In the genomic region with DNA sequence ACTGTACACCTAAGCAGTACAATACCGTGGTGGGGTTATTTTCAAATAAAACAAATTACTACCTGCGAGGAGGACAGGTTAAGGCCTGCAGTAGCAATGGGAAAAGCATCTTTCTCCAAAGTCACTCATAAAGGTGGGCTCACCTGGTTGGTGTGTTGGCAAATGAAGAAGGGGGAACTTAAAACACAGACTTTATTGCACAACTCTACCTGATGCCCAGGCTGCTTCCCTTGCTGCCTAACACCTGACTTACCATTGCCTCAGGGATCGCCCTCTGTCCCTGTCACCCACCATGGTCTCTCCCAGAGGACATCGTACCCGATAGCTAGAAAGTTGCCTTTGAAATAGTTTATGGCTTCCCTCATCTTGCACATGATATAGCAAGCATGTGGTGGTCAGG, we compare ENCODE assay signal across 14 cellular contexts. TPM values are rescaled to one million over a fixed set of nuclear protein-coding genes. Genes with fewer than 3 reads are reported as not detected.
DNase-seq lines count a peak whose midpoint lies in the region; ATAC-seq, FAIRE-seq and TF ChIP-seq lines count a peak whose summit lies in the region.
"Had no signal": no experiment of that assay in that cellular context is flagged by ENCODE, and none has a peak within 500 bp of the region (broad histone marks: within the 10 kb centered on the region; RNA-seq: fewer than 3 reads in every experiment).

No MANE protein-coding gene starts in this region.

- no peak for TF ChIP-seq CTCF in GM12878 (IDR thresholded peaks at IDR 0.05 in 2 of 3, conservative IDR thresholded peaks at IDR 0.05 in 1 of 3; ENCODE audit: control insufficient read depth in 2 of 3, extremely low read depth in 1 of 3, insufficient read depth in 1 of 3, low read depth in 3 of 3, low read length in 3 of 3)
- TF ChIP-seq CTCF in osteocyte (IDR thresholded peaks at IDR 0.05): no peak
- TF ChIP-seq CTCF in GM13976 (IDR thresholded peaks at IDR 0.05; ENCODE audit: borderline replicate concordance, control extremely low read depth, extremely low read depth, insufficient read depth, missing control alignments): no peak
- no peak for TF ChIP-seq CTCF in transverse colon (IDR thresholded peaks at IDR 0.05)

- no peaks in the 10 kb centered on the region for H3K27me3 ChIP-seq in BLaER1 treated with 17β-estradiol and CSF1 and Interleukin-3, amounts not matched to agents 10 nM and 100 nM
- H3K27me3 ChIP-seq in GM23248 (replicated peaks; ENCODE audit: insufficient read depth) (no peaks in the 10 kb centered on the region), GM12878 (replicated peaks in 1 of 2; ENCODE audit: control insufficient read depth in 2 of 2, insufficient read depth in 2 of 2, low read length in 1 of 2) (no peaks in the 10 kb centered on the region), transverse colon (no peaks in the 10 kb centered on the region)
- H3K27me3 ChIP-seq: pancreas had no signal

- DNase-seq in GM23248 (no peak), GM12878 (ENCODE audit: low read depth, low spot score) (no peak), osteocyte (ENCODE audit: extremely low spot score, unreplicated experiment) (peak; percentile 7), GM13976 (ENCODE audit: low spot score) (no peak), transverse colon (no peak), globus pallidus (ENCODE audit: low spot score) (no peak)
- DNase-seq: C1 segment of cervical spinal cord; Kasumi-1; NCI-H187; NCI-H524; stimulated activated CD8-positive, alpha-beta memory T cell treated with anti-CD3 and anti-CD28 coated beads, Interleukin-4, amount 100 ng/mL, for 48 hours had no signal

- H3K36me3 ChIP-seq in BLaER1 treated with 17β-estradiol and CSF1 and Interleukin-3, amounts not matched to agents 10 nM and 100 nM: peaks cover 76 to 91% (median 88%) of the 10 kb centered on the region in 11 experiments
- H3K36me3 ChIP-seq in GM23248 (ENCODE audit: low read depth) (peaks cover 70% of the 10 kb centered on the region), GM12878 (ENCODE audit: control insufficient read depth in 2 of 2, insufficient read depth in 2 of 2, low read length in 1 of 2) (peaks cover 27 to 65% of the 10 kb centered on the region in 2 experiments), transverse colon (peaks cover 0 to 51% (median 29%) of the 10 kb centered on the region in 4 donors)

- peak overlapping the region in 10 of 11 experiments; percentile 94 to 99 (median 98); a peak in 20 of 22 replicates for H3K27ac ChIP-seq in BLaER1 treated with 17β-estradiol and CSF1 and Interleukin-3, amounts not matched to agents 10 nM and 100 nM
- H3K27ac ChIP-seq in GM23248 (peak overlapping the region; percentile 86), GM12878 (ENCODE audit: control insufficient read depth, insufficient read depth) (peak overlapping the region; percentile 96), transverse colon (no peak overlapping the region)

- no peak overlapping the region for H2AFZ ChIP-seq in GM23248
- H2AFZ ChIP-seq in GM12878 (ENCODE audit: control insufficient read depth, low read depth, low read length): no peak overlapping the region

- peaks cover 61% of the 10 kb centered on the region for H3K36me3 Mint-ChIP-seq in osteocyte (ENCODE audit: unreplicated experiment)

- H3K9ac ChIP-seq in BLaER1 treated with 17β-estradiol and CSF1 and Interleukin-3, amounts not matched to agents 10 nM and 100 nM: peak overlapping the region in 10 of 11 experiments; percentile 28 to 93 (median 88); a peak in 17 of 22 replicates
- H3K9ac ChIP-seq in GM23248 (no peak overlapping the region), GM12878 (ENCODE audit: control insufficient read depth, insufficient read depth, low read length) (no peak overlapping the region)

- no peak for ATAC-seq in GM12878

- H3K9me2 ChIP-seq in GM23248 (ENCODE audit: insufficient read depth): no peaks in the 10 kb centered on the region

- H4K20me1 ChIP-seq in BLaER1 treated with 17β-estradiol and CSF1 and Interleukin-3, amounts not matched to agents 10 nM and 100 nM: peaks cover 24 to 92% (median 29%) of the 10 kb centered on the region in 11 experiments; a peak in 21 of 22 replicates
- H4K20me1 ChIP-seq in GM23248 (ENCODE audit: insufficient read depth) (no peaks in the 10 kb centered on the region), GM12878 (ENCODE audit: control insufficient read depth, insufficient read depth) (no peaks in the 10 kb centered on the region)

- H3K4me1 Mint-ChIP-seq in osteocyte (ENCODE audit: unreplicated experiment): peaks cover 34% of the 10 kb centered on the region

- TF ChIP-seq EP300 in GM12878 (IDR thresholded peaks at IDR 0.05; ENCODE audit: borderline replicate concordance in 1 of 2, control insufficient read depth in 1 of 2, low read depth in 2 of 2, low read length in 2 of 2): no peak
- TF ChIP-seq EP300 in transverse colon (IDR thresholded peaks at IDR 0.05; ENCODE audit: low read depth): no peak

- peaks cover 0 to 6% (median 0%) of the 10 kb centered on the region in 11 experiments; a peak in 1 of 22 replicates for H3K9me3 ChIP-seq in BLaER1 treated with 17β-estradiol and CSF1 and Interleukin-3, amounts not matched to agents 10 nM and 100 nM (replicated peaks in 1 of 11)
- H3K9me3 ChIP-seq in GM23248 (ENCODE audit: low read depth): no peaks in the 10 kb centered on the region
- H3K9me3 ChIP-seq in GM12878 (replicated peaks; ENCODE audit: control insufficient read depth, insufficient read depth, low read length): no peaks in the 10 kb centered on the region
- no peaks in the 10 kb centered on the region for H3K9me3 ChIP-seq in transverse colon
- H3K9me3 ChIP-seq: pancreas had no signal

- WGBS in GM23248 (ENCODE audit: low coverage in 1 of 2, low lambda C conversion rate in 2 of 2, missing lambda C conversion rate in 2 of 2), 2 experiments: 81 to 83% methylated on average over 5 of the region's 5 CpGs
- WGBS in GM12878 (ENCODE audit: insufficient coverage, insufficient replicate concordance, low lambda C conversion rate, missing lambda C conversion rate): 85% methylated on average over 5 of the region's 5 CpGs
- WGBS in transverse colon (ENCODE audit: low coverage in 1 of 2), 2 donors: 89 to 92% methylated on average over 4 to 5 of the region's 5 CpGs

- intact Hi-C loops in GM12878 (cut with micrococcal nuclease; ENCODE audit: unreplicated experiment) (loop anchor here (2.0 to 5.0 kb wide), 3 partner anchors 13 to 126 kb away; partner anchors contain the start of gene ATP5F1E), transverse colon (cut with DNase I; ENCODE audit: low total_unique reads) (no loop called here)

- H3K4me2 ChIP-seq in BLaER1 treated with 17β-estradiol and CSF1 and Interleukin-3, amounts not matched to agents 10 nM and 100 nM: peak overlapping the region; percentile 74 to 95 (median 89)
- H3K4me2 ChIP-seq in GM23248 (ENCODE audit: unreplicated experiment) (no peak overlapping the region), GM12878 (ENCODE audit: control insufficient read depth, insufficient read depth) (peak overlapping the region; percentile 69)

- POLR2A ChIA-PET in GM12878 (lab: Charles Lee): interaction anchor here (2.0 to 2.4 kb wide), 2 partner anchors 8 to 15 kb away, joined by 10 to 15 read pairs; no protein-coding TSS in a partner anchor

- H3K4me1 ChIP-seq in BLaER1 treated with 17β-estradiol and CSF1 and Interleukin-3, amounts not matched to agents 10 nM and 100 nM: peaks cover 76 to 95% (median 89%) of the 10 kb centered on the region in 10 experiments
- H3K4me1 ChIP-seq in GM23248 (ENCODE audit: insufficient read depth): peaks cover 18% of the 10 kb centered on the region
- peaks cover 54% of the 10 kb centered on the region for H3K4me1 ChIP-seq in GM12878 (ENCODE audit: control insufficient read depth, insufficient read depth, low read length)
- H3K4me1 ChIP-seq in transverse colon: peaks cover 10 to 37% (median 12%) of the 10 kb centered on the region in 4 donors

- no peaks in the 10 kb centered on the region for H3K9me3 Mint-ChIP-seq in osteocyte (ENCODE audit: unreplicated experiment)
- H3K9me3 Mint-ChIP-seq: dendritic cell treated with granulocyte-macrophage colony-stimulating factor and Interleukin-4, amounts not matched to agents 40 ng/mL and 50 ng/mL, for 4 days had no signal

- no TSS peak for BruUV-seq in GM12878 (replicated peaks; lab: Mats Ljungman, UMichigan)

- TF ChIP-seq RAD21 in GM12878 (IDR thresholded peaks at IDR 0.05; ENCODE audit: insufficient read depth, low read depth, low read length): no peak

- in situ Hi-C loops in GM23248 (cut with MboI): no loop called here
- in situ Hi-C loops in GM12878 (cut with MboI): loop anchor here (5.0 kb wide), 1 partner anchor 76 kb away; the partner anchor contains the start of gene NELFCD
- in situ Hi-C loops in GM13976 (cut with MboI; ENCODE audit: low sequenced_read_pairs, unreplicated experiment): no loop called here
- in situ Hi-C loops in transverse colon (cut with MboI; ENCODE audit: low pct_ligation_motif_present in 1 of 4, low pct_unique_long_range_greater_than_20kb in 1 of 4, low sequenced_read_pairs in 3 of 4): loop anchor here in 1 of 4 donors (10.0 kb wide), 1 partner anchor 79 kb away; the partner anchor contains the start of gene NELFCD

- H3F3A ChIP-seq in GM23248 (ENCODE audit: insufficient read depth): peaks cover 52% of the 10 kb centered on the region

- H3K4me3 Mint-ChIP-seq in osteocyte (ENCODE audit: unreplicated experiment): no peak overlapping the region
- H3K4me3 Mint-ChIP-seq: dendritic cell treated with granulocyte-macrophage colony-stimulating factor and Interleukin-4, amounts not matched to agents 40 ng/mL and 50 ng/mL, for 4 days had no signal

- peak overlapping the region in 7 of 10 experiments; percentile 32 to 65 (median 55); a peak in 11 of 20 replicates for H3K4me3 ChIP-seq in BLaER1 treated with 17β-estradiol and CSF1 and Interleukin-3, amounts not matched to agents 10 nM and 100 nM
- H3K4me3 ChIP-seq in GM23248 (no peak overlapping the region), GM12878 (no peak overlapping the region), transverse colon (no peak overlapping the region)
- H3K4me3 ChIP-seq: pancreas had no signal

- peaks cover 79% of the 10 kb centered on the region for H3K79me2 ChIP-seq in GM23248 (ENCODE audit: insufficient read depth)
- H3K79me2 ChIP-seq in GM12878 (ENCODE audit: control insufficient read depth, insufficient read depth, low read length): peaks cover 34% of the 10 kb centered on the region

- H3K27ac Mint-ChIP-seq in osteocyte (ENCODE audit: unreplicated experiment): peak overlapping the region; percentile 59

- no peaks in the 10 kb centered on the region for H3K27me3 Mint-ChIP-seq in osteocyte (ENCODE audit: unreplicated experiment)
- H3K27me3 Mint-ChIP-seq: dendritic cell treated with granulocyte-macrophage colony-stimulating factor and Interleukin-4, amounts not matched to agents 40 ng/mL and 50 ng/mL, for 4 days had no signal

- CTCF ChIA-PET in GM12878 (lab: Yijun Ruan, JAX): interaction anchor here (1.7 to 1.9 kb wide), 3 partner anchors 9 to 76 kb away, joined by 5 to 10 read pairs (median 8); partner anchors contain the start of gene NELFCD

- RAD21 ChIA-PET in GM12878 (lab: Charles Lee; ENCODE audit: unreplicated experiment): interaction anchor here (1.0 to 1.9 kb wide), 3 partner anchors 8 to 123 kb away, joined by 3 to 4 read pairs (median 3); no protein-coding TSS in a partner anchor

- TF ChIP-seq POLR2A in GM12878 (IDR thresholded peaks at IDR 0.05; ENCODE audit: low read depth, low read length) (no peak), transverse colon (IDR thresholded peaks at IDR 0.05) (no peak)

- no peak for FAIRE-seq in GM12878 (lab: Jason Lieb, UNC)
- FAIRE-seq: pancreas had no signal

- SMC1A ChIA-PET in GM12878 (lab: Charles Lee; ENCODE audit: uncharacterized antibody, unreplicated experiment): interaction anchor here (1.1 to 2.5 kb wide), 5 partner anchors 8 to 138 kb away, joined by 3 to 28 read pairs (median 4); no protein-coding TSS in a partner anchor

RNA-seq across cellular contexts. Expression of gene GNAS, which starts 53.6 kb away (rescaled TPM):
- total RNA-seq in GM23248 (2014; rRNA removed; shearing (Covaris generic)): 804 and 904 TPM in 2 replicates
- polyA plus RNA-seq in GM23248 (2016; fragmentation: Nextera tagmentation; extraction: Ambion mirVana): 421 and 424 TPM in 2 replicates
- 232 and 244 TPM in 2 replicates for total RNA-seq in GM12878 (2013; cell fraction: nucleolus; rRNA removed)
- 399 and 405 TPM in 2 replicates for total RNA-seq in GM12878 (2014; rRNA removed)
- total RNA-seq in GM12878 (2014; rRNA removed; fragmentation: Illumina TruSeq; extraction: Trizol): 368 and 389 TPM in 2 replicates
- 792 and 818 TPM in 2 replicates for total RNA-seq in GM12878 (2021)
- 423 TPM for polyA plus RNA-seq in GM12878 (2011; ENCODE audit: low read depth)
- 449 and 706 TPM in 2 replicates for polyA plus RNA-seq in GM12878 (2011; rRNA removed)
- polyA plus RNA-seq in GM12878 (2011; cell fraction: cytosol; rRNA removed): 1,135 and 2,097 TPM in 2 replicates
- polyA plus RNA-seq in GM12878 (2011; cell fraction: nucleus; rRNA removed): 809 and 1,021 TPM in 2 replicates
- polyA plus RNA-seq in GM12878 (2012): 750 and 915 TPM in 2 replicates
- polyA plus RNA-seq in GM12878 (2014; fragmentation: Illumina TruSeq; extraction: Trizol): 838 and 950 TPM in 2 replicates
- 100 to 1,000 TPM; 242 to 344 TPM for polyA plus RNA-seq in GM12878 (2014; fragmentation: Nextera tagmentation; extraction: Ambion mirVana)
- 625 and 680 TPM in 2 replicates for polyA plus RNA-seq in GM12878 (2014; rRNA removed)
- 100 to 1,000 TPM; 209 to 261 TPM for polyA plus RNA-seq in GM12878 (2016; fragmentation: Nextera tagmentation; extraction: Ambion mirVana)
- 1,102 and 1,227 TPM in 2 replicates for polyA minus RNA-seq in GM12878 (2011; rRNA and poly(A)+ RNA removed)
- 416 and 532 TPM in 2 replicates for polyA minus RNA-seq in GM12878 (2011; cell fraction: cytosol; rRNA and poly(A)+ RNA removed)
- polyA minus RNA-seq in GM12878 (2011; cell fraction: nucleus; rRNA and poly(A)+ RNA removed): 176 and 287 TPM in 2 replicates
- total RNA-seq in osteocyte: 1,150 and 1,173 TPM in 2 replicates
- 100 to 1,000 TPM; 501 to 716 (median 535) TPM for total RNA-seq in transverse colon

RNA-seq across cellular contexts. Expression of gene GNAS-AS1, which starts 55.4 kb away (rescaled TPM):
- 0.25 and 0.97 TPM in 2 replicates for total RNA-seq in GM23248 (2014; rRNA removed; shearing (Covaris generic))
- 0.77 and 1.0 TPM in 2 replicates for polyA plus RNA-seq in GM23248 (2016; fragmentation: Nextera tagmentation; extraction: Ambion mirVana)
- 7.0 and 8.7 TPM in 2 replicates for total RNA-seq in GM12878 (2013; cell fraction: nucleolus; rRNA removed)
- total RNA-seq in GM12878 (2014; rRNA removed): 1.9 and 2.1 TPM in 2 replicates
- total RNA-seq in GM12878 (2014; rRNA removed; fragmentation: Illumina TruSeq; extraction: Trizol): 0.74 and 0.85 TPM in 2 replicates
- total RNA-seq in GM12878 (2021): 1.6 and 2.6 TPM in 2 replicates
- 0.31 TPM for polyA plus RNA-seq in GM12878 (2011; ENCODE audit: low read depth)
- 0.85 and 0.99 TPM in 2 replicates for polyA plus RNA-seq in GM12878 (2011; rRNA removed)
- 0.99 and 1.7 TPM in 2 replicates for polyA plus RNA-seq in GM12878 (2011; cell fraction: cytosol; rRNA removed)
- 3.7 and 4.7 TPM in 2 replicates for polyA plus RNA-seq in GM12878 (2011; cell fraction: nucleus; rRNA removed)
- polyA plus RNA-seq in GM12878 (2012): 0.45 and 0.58 TPM in 2 replicates
- polyA plus RNA-seq in GM12878 (2014; fragmentation: Illumina TruSeq; extraction: Trizol): 0.36 and 0.66 TPM in 2 replicates
- polyA plus RNA-seq in GM12878 (2014; fragmentation: Nextera tagmentation; extraction: Ambion mirVana): under 1 TPM; 0.06 to 0.35 TPM
- 1.7 and 2.1 TPM in 2 replicates for polyA plus RNA-seq in GM12878 (2014; rRNA removed)
- 1 to 10 TPM; 1.4 to 2.7 TPM for polyA plus RNA-seq in GM12878 (2016; fragmentation: Nextera tagmentation; extraction: Ambion mirVana)
- 0.46 and 1.2 TPM in 2 replicates for polyA minus RNA-seq in GM12878 (2011; rRNA and poly(A)+ RNA removed)
- 0.62 and 0.67 TPM in 2 replicates for polyA minus RNA-seq in GM12878 (2011; cell fraction: cytosol; rRNA and poly(A)+ RNA removed)
- 2.5 and 5.3 TPM in 2 replicates for polyA minus RNA-seq in GM12878 (2011; cell fraction: nucleus; rRNA and poly(A)+ RNA removed)
- 1.5 and 2.0 TPM in 2 replicates for total RNA-seq in osteocyte
- total RNA-seq in transverse colon: 1 to 10 TPM in 1 of 4 donors, under 1 TPM in 1, not detected in 2; 0.55 to 1.1 TPM

Comparison
In these comparisons a context has a peak if more than half of its experiments do, and no peak if none do; other contexts are left out.
1. H3K27ac ChIP-seq: peak in BLaER1 treated with 17β-estradiol and CSF1 and Interleukin-3, amounts not matched to agents 10 nM and 100 nM (10 of 11), GM23248 (single experiment) and GM12878 (single experiment); none in transverse colon (0 of 4).
2. H3K4me3 ChIP-seq: peak in BLaER1 treated with 17β-estradiol and CSF1 and Interleukin-3, amounts not matched to agents 10 nM and 100 nM (7 of 10); none in GM23248 (single experiment), GM12878 (single experiment) and transverse colon (0 of 4).
3. H3K9ac ChIP-seq: peak in BLaER1 treated with 17β-estradiol and CSF1 and Interleukin-3, amounts not matched to agents 10 nM and 100 nM (10 of 11); none in GM23248 (single experiment) and GM12878 (single experiment).